ENCODE assay signal across 14 cellular contexts in genomic region chr6:36349240-36349639, GRCh38. TPM values are rescaled to one million over a fixed set of nuclear protein-coding genes. Genes with fewer than 3 reads are reported as not detected.
A peak's percentile ranks its signal among the peaks of the same experiment; 100 is the strongest.
DNase-seq lines count a peak whose midpoint lies in the region; ATAC-seq and TF ChIP-seq lines count a peak whose summit lies in the region.
"Had no signal": no experiment of that assay in that cellular context is flagged by ENCODE, and none has a peak within 500 bp of the region (broad histone marks: within the 10 kb centered on the region; RNA-seq: fewer than 3 reads in every experiment).

No MANE protein-coding gene starts in this region.

- no peak overlapping the region for H3K4me3 Mint-ChIP-seq in immature natural killer cell
- H3K4me3 Mint-ChIP-seq: activated CD8-positive, alpha-beta memory T cell treated with anti-CD3 and anti-CD28 coated beads, Interleukin-2, amount 10 ng/mL, durations not matched to agents 7 days and 5 days; neural progenitor cell; stimulated activated naive CD8-positive, alpha-beta T cell treated with anti-CD3 and anti-CD28 coated beads, Interleukin-15, Interleukin-2, amounts not matched to agents 100 ng/mL and 50 ng/mL, for 24 hours had no signal

- no peak overlapping the region for H3K4me3 ChIP-seq in DND-41 (ENCODE audit: low read depth in 1 of 2, low read length in 2 of 2)
- H3K4me3 ChIP-seq in OCI-LY7 (ENCODE audit: low read depth, low read length, poor library complexity, severe bottlenecking): no peak overlapping the region
- no peak overlapping the region for H3K4me3 ChIP-seq in A673 (ENCODE audit: low read depth, low read length, poor library complexity, severe bottlenecking)
- H3K4me3 ChIP-seq: neural progenitor cell had no signal

- H2AFZ ChIP-seq in DND-41 (ENCODE audit: low read depth, low read length) (no peak overlapping the region), OCI-LY7 (ENCODE audit: low read length) (no peak overlapping the region)
- H2AFZ ChIP-seq: neural progenitor cell had no signal

- no peaks in the 10 kb centered on the region for H3K9me2 ChIP-seq in OCI-LY7 (ENCODE audit: insufficient read depth, low read length)

- POLR2A ChIA-PET in OCI-LY7 (lab: Charles Lee) (interaction anchor here (1.1 kb wide), 1 partner anchor 210 kb away, joined by 3 read pairs; no protein-coding TSS in a partner anchor), A673 (lab: Charles Lee; ENCODE audit: low non-redundant PET) (no interaction called here)

- no peak overlapping the region for H3K9ac ChIP-seq in DND-41 (ENCODE audit: low read depth, low read length)
- H3K9ac ChIP-seq: neural progenitor cell had no signal

- DNase-seq in DND-41 (peak; percentile 56), NCI-H1417 treated with DMSO at 0.1 percent for 48 hours (lab: John Stamatoyannopoulos, UW) (peak; percentile 17), OCI-LY7 (ENCODE audit: low spot score) (peak; percentile 30), left colon (peak; percentile 83 to 84), KG1 (lab: John Stamatoyannopoulos, UW) (no peak), immature natural killer cell (no peak), A673 (ENCODE audit: low spot score) (no peak)
- DNase-seq: activated CD8-positive, alpha-beta memory T cell treated with anti-CD3 and anti-CD28 coated beads, Interleukin-2, amount 10 ng/mL, durations not matched to agents 7 days and 5 days; GF-D8 had no signal

- intact Hi-C loops in OCI-LY7 (cut with micrococcal nuclease; ENCODE audit: unreplicated experiment) (no loop called here), left colon (cut with DNase I, micrococcal nuclease) (no loop called here), A673 (cut with micrococcal nuclease; ENCODE audit: unreplicated experiment) (no loop called here)

- H3K36me3 Mint-ChIP-seq in immature natural killer cell: no peaks in the 10 kb centered on the region

- no peaks in the 10 kb centered on the region for H3K9me3 Mint-ChIP-seq in immature natural killer cell

- no peaks in the 10 kb centered on the region for H4K20me1 ChIP-seq in DND-41 (ENCODE audit: insufficient read depth, low read length)
- no peaks in the 10 kb centered on the region for H4K20me1 ChIP-seq in OCI-LY7 (ENCODE audit: insufficient read depth, low read length)

- H3K4me2 ChIP-seq in DND-41 (ENCODE audit: insufficient read depth, low read length): no peak overlapping the region
- H3K4me2 ChIP-seq in OCI-LY7 (ENCODE audit: low read length): no peak overlapping the region
- H3K4me2 ChIP-seq: neural progenitor cell had no signal

- H3K27me3 Mint-ChIP-seq in immature natural killer cell (ENCODE audit: low read depth in 3 of 3): peaks cover 0 to 8% (median 3%) of the 10 kb centered on the region in 3 donors
- H3K27me3 Mint-ChIP-seq: stimulated activated naive CD8-positive, alpha-beta T cell treated with anti-CD3 and anti-CD28 coated beads, Interleukin-15, Interleukin-2, amounts not matched to agents 100 ng/mL and 50 ng/mL, for 24 hours had no signal

- no peak overlapping the region for H3K27ac Mint-ChIP-seq in immature natural killer cell
- H3K27ac Mint-ChIP-seq: activated CD8-positive, alpha-beta memory T cell treated with anti-CD3 and anti-CD28 coated beads, Interleukin-2, amount 10 ng/mL, durations not matched to agents 7 days and 5 days; neural progenitor cell; stimulated activated naive CD8-positive, alpha-beta T cell treated with anti-CD3 and anti-CD28 coated beads, Interleukin-15, Interleukin-2, amounts not matched to agents 100 ng/mL and 50 ng/mL, for 24 hours had no signal

- TF ChIP-seq CTCF in DND-41 (IDR thresholded peaks at IDR 0.05; ENCODE audit: borderline replicate concordance, extremely low read depth, low read length, poor library complexity, severe bottlenecking) (no peak), OCI-LY7 (conservative IDR thresholded peaks at IDR 0.05; ENCODE audit: low read length) (no peak), A673 (conservative IDR thresholded peaks at IDR 0.05; ENCODE audit: low read depth, low read length) (no peak)

- H3K9me3 ChIP-seq in DND-41 (ENCODE audit: insufficient read depth, low read length, severe bottlenecking): no peaks in the 10 kb centered on the region
- H3K9me3 ChIP-seq in OCI-LY7 (ENCODE audit: low read length): 0 out of 2 replicates have a peak, but pooled peaks cover 4% of the 10 kb centered on the region
- H3K9me3 ChIP-seq in A673 (ENCODE audit: low read depth, low read length, poor library complexity, severe bottlenecking): peaks cover 11% of the 10 kb centered on the region

- H3K27ac ChIP-seq in DND-41 (ENCODE audit: low read length): no peak overlapping the region
- H3K27ac ChIP-seq in OCI-LY7 (ENCODE audit: low read depth, low read length, poor library complexity, severe bottlenecking): no peak overlapping the region
- H3K27ac ChIP-seq in A673 (ENCODE audit: low read depth, low read length, poor library complexity, severe bottlenecking): no peak overlapping the region
- H3K27ac ChIP-seq: neural progenitor cell had no signal

- no peaks in the 10 kb centered on the region for H3K4me1 ChIP-seq in DND-41 (ENCODE audit: insufficient read depth, low read length)
- H3K4me1 ChIP-seq in OCI-LY7 (ENCODE audit: insufficient read depth, low read length, poor library complexity, severe bottlenecking): no peaks in the 10 kb centered on the region
- H3K4me1 ChIP-seq in A673 (ENCODE audit: insufficient read depth, low read length, poor library complexity, severe bottlenecking): no peaks in the 10 kb centered on the region

- BruUV-seq in OCI-LY7 (replicated peaks; lab: Mats Ljungman, UMichigan) (no TSS peak), A673 (replicated peaks; lab: Mats Ljungman, UMichigan) (no TSS peak)

- CTCF ChIA-PET in OCI-LY7 (lab: Charles Lee; ENCODE audit: unreplicated experiment) (no interaction called here), A673 (lab: Charles Lee) (no interaction called here)

- ATAC-seq in DND-41 (ENCODE audit: insufficient read depth, low read depth) (peak; percentile 59; the same call in 1 of the 3 replicates), left colon (peak; percentile 90), GM21717 (IDR thresholded peaks at IDR 0.05; ENCODE audit: unreplicated experiment) (no peak)
- ATAC-seq: activated CD8-positive, alpha-beta memory T cell treated with anti-CD3 and anti-CD28 coated beads, Interleukin-2, amount 10 ng/mL, durations not matched to agents 7 days and 5 days had no signal

- H3K36me3 ChIP-seq in DND-41 (ENCODE audit: insufficient read depth, low read length): no peaks in the 10 kb centered on the region
- H3K36me3 ChIP-seq in OCI-LY7 (ENCODE audit: insufficient read depth, low read length): no peaks in the 10 kb centered on the region
- no peaks in the 10 kb centered on the region for H3K36me3 ChIP-seq in A673 (ENCODE audit: insufficient read depth, low read length, poor library complexity, severe bottlenecking)
- H3K36me3 ChIP-seq: neural progenitor cell had no signal

- H3K4me1 Mint-ChIP-seq in immature natural killer cell: no peaks in the 10 kb centered on the region
- H3K4me1 Mint-ChIP-seq: activated CD8-positive, alpha-beta memory T cell treated with anti-CD3 and anti-CD28 coated beads, Interleukin-2, amount 10 ng/mL, durations not matched to agents 7 days and 5 days had no signal

- H3K79me2 ChIP-seq in DND-41 (ENCODE audit: insufficient read depth, low read length) (no peaks in the 10 kb centered on the region), OCI-LY7 (ENCODE audit: insufficient read depth, low read depth, low read length) (no peaks in the 10 kb centered on the region)

- peaks cover 4% of the 10 kb centered on the region for H3K27me3 ChIP-seq in DND-41 (ENCODE audit: insufficient read depth, low read length, poor library complexity)
- H3K27me3 ChIP-seq in A673 (replicated peaks; ENCODE audit: insufficient read depth, low read depth, low read length, poor library complexity): no peaks in the 10 kb centered on the region
- H3K27me3 ChIP-seq: neural progenitor cell had no signal

RNA-seq across cellular contexts. Expression of gene BNIP5, which starts 12.6 kb away (rescaled TPM):
- total RNA-seq in OCI-LY7 (2014; rRNA removed; shearing (Covaris generic)): not detected in 2 replicates
- not detected in 2 replicates for total RNA-seq in OCI-LY7 (2022)
- 10 to 100 TPM; 11.4 to 14.4 TPM for total RNA-seq in left colon
- not detected for polyA plus RNA-seq in immature natural killer cell
- total RNA-seq in A673 (2021): not detected in 2 replicates
- total RNA-seq: activated CD8-positive, alpha-beta memory T cell treated with anti-CD3 and anti-CD28 coated beads, Interleukin-2, amount 10 ng/mL, durations not matched to agents 7 days and 5 days; aorta had no signal
- polyA plus RNA-seq: esophagus had no signal

RNA-seq across cellular contexts. Expression of gene ETV7, which starts 38.2 kb away (rescaled TPM):
- total RNA-seq in OCI-LY7 (2014; rRNA removed; shearing (Covaris generic)): not detected in 2 replicates
- total RNA-seq in OCI-LY7 (2022) (not detected in 2 replicates), left colon (1 to 10 TPM; 3.6 to 8.9 TPM), A673 (2021) (0.33 and 0.58 TPM in 2 replicates)
- polyA plus RNA-seq in immature natural killer cell: 1 to 10 TPM in 1 of 3 donors, not detected in 2; 2.0 TPM

Comparison
In these comparisons a context has a peak if more than half of its experiments do, and no peak if none do; other contexts are left out.
1. DNase-seq: peak in DND-41 (single experiment), NCI-H1417 treated with DMSO at 0.1 percent for 48 hours (single experiment), OCI-LY7 (single experiment) and left colon (2 of 2); none in KG1 (single experiment), immature natural killer cell (0 of 3) and A673 (single experiment).
2. RNA of gene BNIP5, which starts 12.6 kb away (total RNA-seq): 11.4 to 14.4 TPM in left colon; not detected in OCI-LY7 and not detected in A673; every median in the first group is over 10 times any median in the second.